ENCODE assay signal across 13 cellular contexts in genomic region chr3:141979050-141979671, GRCh38.
DNase-seq lines count a peak whose midpoint lies in the region; ATAC-seq, FAIRE-seq and TF ChIP-seq lines count a peak whose summit lies in the region.
"Had no signal": no experiment of that assay in that cellular context is flagged by ENCODE, and none has a peak within 500 bp of the region (broad histone marks: within the 10 kb centered on the region; RNA-seq: fewer than 3 reads in every experiment).

No MANE protein-coding gene starts in this region.

- no peak overlapping the region for H4K8ac ChIP-seq in mesenchymal stem cell (ENCODE audit: low read length)

- H2AFZ ChIP-seq in mesenchymal stem cell (ENCODE audit: low read depth, low read length), result no peak overlapping the region

- DNase-seq in Daoy (ENCODE audit: low read depth) (peak; percentile 57), MG63 (peak; percentile 56), bronchial epithelial cell (ENCODE audit: low read depth) (peak; percentile 91), mesenchymal stem cell (peak; percentile 80), HEK293T (ENCODE audit: extremely low spot score) (no peak), cerebellar nuclear complex (lab: John Stamatoyannopoulos, UW) (no peak)
- DNase-seq: activated CD8-positive, alpha-beta memory T cell treated with anti-CD3 and anti-CD28 coated beads, Interleukin-2, amount 10 ng/mL, durations not matched to agents 7 days and 5 days; activated naive CD8-positive, alpha-beta T cell treated with anti-CD3 and anti-CD28 coated beads for 36 hours; CD8-positive, alpha-beta T cell; NCI-H2029 treated with DMSO at 0.1 percent for 48 hours; psoas muscle had no signal

- no peak overlapping the region for H2BK120ac ChIP-seq in mesenchymal stem cell (ENCODE audit: low read depth, low read length)

- no peak for TF ChIP-seq CTCF in bronchial epithelial cell (IDR thresholded peaks at IDR 0.05; ENCODE audit: insufficient read depth, low read length, severe bottlenecking)

- ATAC-seq in GM18511 (IDR thresholded peaks at IDR 0.05; ENCODE audit: unreplicated experiment) (no peak), GM19463 (IDR thresholded peaks at IDR 0.05; ENCODE audit: unreplicated experiment) (no peak)
- ATAC-seq: activated CD8-positive, alpha-beta memory T cell treated with anti-CD3 and anti-CD28 coated beads, Interleukin-2, amount 10 ng/mL, durations not matched to agents 7 days and 5 days; CD8-positive, alpha-beta T cell; psoas muscle had no signal

- no peak overlapping the region for H3K4ac ChIP-seq in mesenchymal stem cell (ENCODE audit: low read depth in 1 of 2, low read length in 2 of 2)

- H3K27ac ChIP-seq in mesenchymal stem cell (ENCODE audit: low read length, poor library complexity, severe bottlenecking), result no peak overlapping the region
- H3K27ac ChIP-seq: psoas muscle had no signal

- H3K4me3 ChIP-seq in MG63 (no peak overlapping the region), bronchial epithelial cell (ENCODE audit: low read depth, low read length) (no peak overlapping the region), mesenchymal stem cell (ENCODE audit: insufficient read depth in 1 of 2, low read depth in 1 of 2, low read length in 2 of 2) (no peak overlapping the region)
- H3K4me3 ChIP-seq: psoas muscle had no signal

- H3K9me3 ChIP-seq in MG63 (no peaks in the 10 kb centered on the region), mesenchymal stem cell (ENCODE audit: control insufficient read depth, low read length) (no peaks in the 10 kb centered on the region)
- H3K9me3 ChIP-seq: psoas muscle had no signal

- WGBS in mesenchymal stem cell, result 55% methylated on average over 5 of the region's 5 CpGs

- H3K36me3 ChIP-seq in MG63 (no peaks in the 10 kb centered on the region), bronchial epithelial cell (ENCODE audit: control insufficient read depth, insufficient read depth, low read length) (no peaks in the 10 kb centered on the region), mesenchymal stem cell (ENCODE audit: control insufficient read depth in 1 of 2, insufficient read depth in 2 of 2, low read depth in 1 of 2, low read length in 2 of 2) (peaks cover 6 to 10% of the 10 kb centered on the region in 2 experiments)

- no peak overlapping the region for H3K23ac ChIP-seq in mesenchymal stem cell (ENCODE audit: low read length in 2 of 2)

- no peak overlapping the region for H2BK5ac ChIP-seq in mesenchymal stem cell (ENCODE audit: low read depth, low read length, poor library complexity, severe bottlenecking)

- no peak for FAIRE-seq in bronchial epithelial cell (lab: Jason Lieb, UNC)

- H2BK15ac ChIP-seq in mesenchymal stem cell (ENCODE audit: low read depth, poor library complexity, severe bottlenecking), result no peak overlapping the region

- POLR2A ChIA-PET in HEK293T (lab: Yijun Ruan, JAX), result no interaction called here

- no peak overlapping the region for H3K4me2 ChIP-seq in mesenchymal stem cell (ENCODE audit: low read length, poor library complexity, severe bottlenecking)

- H3K14ac ChIP-seq in mesenchymal stem cell (ENCODE audit: low read length in 2 of 2), result no peak overlapping the region

- no peak overlapping the region for H2AK5ac ChIP-seq in mesenchymal stem cell (ENCODE audit: low read length, severe bottlenecking)

- peaks cover 3% of the 10 kb centered on the region for H3K4me1 ChIP-seq in mesenchymal stem cell (ENCODE audit: control insufficient read depth, insufficient read depth, low read depth, low read length)
- H3K4me1 ChIP-seq: psoas muscle had no signal

- no peak overlapping the region for H4K91ac ChIP-seq in mesenchymal stem cell (ENCODE audit: low read length)

- CTCF ChIA-PET in HEK293T (lab: Yijun Ruan, JAX), result no interaction called here

- H3K27me3 ChIP-seq in MG63 (no peaks in the 10 kb centered on the region), bronchial epithelial cell (ENCODE audit: control insufficient read depth, insufficient read depth, low read length) (no peaks in the 10 kb centered on the region), mesenchymal stem cell (ENCODE audit: control insufficient read depth in 1 of 2, insufficient read depth in 1 of 2, low read length in 2 of 2) (no peaks in the 10 kb centered on the region)

- H2BK12ac ChIP-seq in mesenchymal stem cell (ENCODE audit: low read length in 2 of 2), result no peak overlapping the region

- H3K18ac ChIP-seq in mesenchymal stem cell (ENCODE audit: low read depth in 1 of 2, low read length in 2 of 2), result no peak overlapping the region

- peak overlapping the region; percentile 55 for H3K9ac ChIP-seq in mesenchymal stem cell (ENCODE audit: low read length)

- peaks cover 2% of the 10 kb centered on the region for H3K79me1 ChIP-seq in mesenchymal stem cell (replicated peaks; ENCODE audit: low read length, poor library complexity, severe bottlenecking)

TF ChIP-seq in HEK293T, 16 proteins besides CTCF, POLR2A, EP300 and RAD21:
- TF ChIP-seq TARDBP (IDR thresholded peaks at IDR 0.05) (no peak), NFRKB (IDR thresholded peaks at IDR 0.05) (no peak), ARNT (IDR thresholded peaks at IDR 0.05) (no peak), FOXA1 (IDR thresholded peaks at IDR 0.05) (no peak), CTBP1 (IDR thresholded peaks at IDR 0.05; ENCODE audit: borderline replicate concordance) (no peak), HDGF (IDR thresholded peaks at IDR 0.05; ENCODE audit: borderline replicate concordance) (no peak), PKNOX1 (IDR thresholded peaks at IDR 0.05) (no peak), L3MBTL2 (conservative IDR thresholded peaks at IDR 0.05) (no peak), FOXK2 (IDR thresholded peaks at IDR 0.05) (no peak), SUZ12 (IDR thresholded peaks at IDR 0.05) (no peak), SP1 (IDR thresholded peaks at IDR 0.05) (no peak), ELF4 (IDR thresholded peaks at IDR 0.05) (no peak), FOXM1 (IDR thresholded peaks at IDR 0.05; ENCODE audit: borderline replicate concordance) (no peak), LEF1 (IDR thresholded peaks at IDR 0.05; ENCODE audit: borderline replicate concordance) (no peak), BHLHE40 (IDR thresholded peaks at IDR 0.05; ENCODE audit: borderline replicate concordance) (no peak), ZNF384 (IDR thresholded peaks at IDR 0.05) (no peak)

Comparison
In these comparisons a context has a peak if more than half of its experiments do, and no peak if none do; other contexts are left out.
1. DNase-seq: peak in Daoy (single experiment), MG63 (single experiment), bronchial epithelial cell (single experiment) and mesenchymal stem cell (single experiment); none in HEK293T (single experiment) and cerebellar nuclear complex (0 of 2).